Comparison of ENCODE assay signal across 17 cellular contexts in the genomic region with DNA sequence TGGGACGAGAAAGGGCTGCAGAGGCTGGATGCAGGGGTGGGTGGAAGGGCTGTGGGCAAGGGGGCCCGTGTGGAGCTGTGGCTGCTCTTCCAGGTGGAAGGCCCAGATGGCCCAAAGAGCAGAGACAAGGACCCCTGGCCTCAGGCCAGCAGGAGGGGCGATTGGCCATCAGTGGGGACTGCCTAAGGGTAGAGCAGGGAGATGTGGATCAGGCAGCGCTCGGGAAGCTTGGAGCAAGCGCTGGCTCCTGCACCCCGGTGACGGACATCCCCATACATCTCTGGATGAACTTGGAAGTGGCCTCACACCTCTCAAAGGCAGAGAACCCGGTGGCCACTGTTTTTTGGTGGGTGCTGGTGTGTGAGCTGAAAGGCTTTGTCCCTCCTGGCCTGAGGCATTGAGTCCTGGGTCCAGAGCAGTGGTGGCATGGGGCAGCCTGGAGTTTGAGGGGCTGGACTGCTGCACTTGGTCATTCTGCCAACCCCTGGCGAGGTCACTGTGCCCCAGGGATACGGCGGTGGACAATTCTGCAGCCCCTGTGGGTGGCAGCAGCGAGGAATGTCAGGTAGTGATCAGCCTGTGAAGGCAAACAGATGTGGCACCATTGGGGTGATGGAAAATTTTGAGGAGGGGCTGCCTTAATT. TPM values are rescaled to one million over a fixed set of nuclear protein-coding genes. Genes with fewer than 3 reads are reported as not detected.
DNase-seq lines count a peak whose midpoint lies in the region; ATAC-seq and TF ChIP-seq lines count a peak whose summit lies in the region.
"Had no signal": no experiment of that assay in that cellular context is flagged by ENCODE, and none has a peak within 500 bp of the region (broad histone marks: within the 10 kb centered on the region; RNA-seq: fewer than 3 reads in every experiment).

No MANE protein-coding gene starts in this region.

- H3K23ac ChIP-seq in mesenchymal stem cell (ENCODE audit: low read length in 2 of 2), result no peak overlapping the region

- ATAC-seq in right cardiac atrium, result no peak
- no peak for ATAC-seq in GM21825 (IDR thresholded peaks at IDR 0.05; ENCODE audit: unreplicated experiment)
- ATAC-seq in HG03439 (IDR thresholded peaks at IDR 0.05; ENCODE audit: unreplicated experiment), result no peak
- ATAC-seq: naive thymus-derived CD4-positive, alpha-beta T cell; stimulated activated naive CD8-positive, alpha-beta T cell treated with anti-CD3 and anti-CD28 coated beads, Interleukin-15, amount 100 ng/mL, for 72 hours; upper lobe of right lung; WTC11 had no signal

- peak overlapping the region; percentile 34 for H2BK15ac ChIP-seq in mesenchymal stem cell (ENCODE audit: low read depth, poor library complexity, severe bottlenecking)

- no peaks in the 10 kb centered on the region for H3K9me3 ChIP-seq in right atrium auricular region
- no peaks in the 10 kb centered on the region for H3K9me3 ChIP-seq in right cardiac atrium (ENCODE audit: control insufficient read depth, low read length)
- H3K9me3 ChIP-seq in mesenchymal stem cell (ENCODE audit: control insufficient read depth, low read length), result no peaks in the 10 kb centered on the region
- H3K9me3 ChIP-seq: upper lobe of right lung had no signal

- H3K4me3 ChIP-seq in right atrium auricular region (no peak overlapping the region), right cardiac atrium (ENCODE audit: low read length) (no peak overlapping the region), mesenchymal stem cell (ENCODE audit: insufficient read depth in 1 of 2, low read depth in 1 of 2, low read length in 2 of 2) (no peak overlapping the region)
- H3K4me3 ChIP-seq: upper lobe of right lung had no signal

- no peak overlapping the region for H2AFZ ChIP-seq in mesenchymal stem cell (ENCODE audit: low read depth, low read length)
- H2AFZ ChIP-seq: parathyroid adenoma had no signal

- H3K9ac ChIP-seq in mesenchymal stem cell (ENCODE audit: low read length), result no peak overlapping the region
- H3K9ac ChIP-seq: parathyroid adenoma had no signal

- peak overlapping the region in 1 of 2 experiments; percentile 38 for H2BK12ac ChIP-seq in mesenchymal stem cell (ENCODE audit: low read length in 2 of 2)

- DNase-seq in right atrium auricular region (ENCODE audit: low spot score), result no peak
- no peak for DNase-seq in right cardiac atrium
- no peak for DNase-seq in RWPE1 (ENCODE audit: low spot score)
- DNase-seq in mesenchymal stem cell, result no peak
- DNase-seq in G401 (ENCODE audit: low spot score), result no peak
- DNase-seq: activated gamma-delta T cell treated with Interleukin-2 at 50 U/mL for 16 hours; mammary epithelial cell; naive thymus-derived CD4-positive, alpha-beta T cell; NCI-H1417; NCI-H526; stimulated activated CD4-positive, alpha-beta T cell treated with anti-CD3 and anti-CD28 coated beads, Interleukin-1b, Interleukin-23, amount 100 ng/mL, for 48 hours; stimulated activated naive CD8-positive, alpha-beta T cell treated with anti-CD3 and anti-CD28 coated beads, Interleukin-15, amount 100 ng/mL, for 72 hours; upper lobe of right lung had no signal

- H3K79me1 ChIP-seq in mesenchymal stem cell (replicated peaks; ENCODE audit: low read length, poor library complexity, severe bottlenecking), result peaks cover 59% of the 10 kb centered on the region

- peaks cover 0 to 48% of the 10 kb centered on the region in 2 donors for H3K4me1 ChIP-seq in right atrium auricular region
- peaks cover 9% of the 10 kb centered on the region for H3K4me1 ChIP-seq in right cardiac atrium (ENCODE audit: control insufficient read depth, insufficient read depth, low read length)
- H3K4me1 ChIP-seq in mesenchymal stem cell (ENCODE audit: control insufficient read depth, insufficient read depth, low read depth, low read length), result peaks cover 44% of the 10 kb centered on the region
- H3K4me1 ChIP-seq: parathyroid adenoma had no signal

- in situ Hi-C loops in G401 (cut with HindIII; ENCODE audit: low sequenced_read_pairs), result no loop called here

- no peak overlapping the region for H3K4me2 ChIP-seq in mesenchymal stem cell (ENCODE audit: low read length, poor library complexity, severe bottlenecking)

- H2BK120ac ChIP-seq in mesenchymal stem cell (ENCODE audit: low read depth, low read length), result no peak overlapping the region

- CTCF ChIA-PET in RWPE1 (lab: Yijun Ruan, JAX), result interaction anchor here (2.8 kb wide), 1 partner anchor 24 kb away, joined by 13 read pairs; no protein-coding TSS in a partner anchor

- 85% methylated on average over 13 of the region's 13 CpGs for WGBS in right cardiac atrium
- WGBS in mesenchymal stem cell, result 91% methylated on average over 13 of the region's 13 CpGs

- POLR2A ChIA-PET in RWPE1 (lab: Yijun Ruan, JAX; ENCODE audit: low non-redundant PET), result no interaction called here

- intact Hi-C loops in right cardiac atrium (cut with DNase I), result no loop called here

- H2AK5ac ChIP-seq in mesenchymal stem cell (ENCODE audit: low read length, severe bottlenecking), result no peak overlapping the region

- peak overlapping the region; percentile 55 for H4K8ac ChIP-seq in mesenchymal stem cell (ENCODE audit: low read length)

- no peak overlapping the region for H3K18ac ChIP-seq in mesenchymal stem cell (ENCODE audit: low read depth in 1 of 2, low read length in 2 of 2)

- H3K14ac ChIP-seq in mesenchymal stem cell (ENCODE audit: low read length in 2 of 2), result no peak overlapping the region

- H3K27ac ChIP-seq in right atrium auricular region (peak overlapping the region; percentile 72 to 79), right cardiac atrium (ENCODE audit: low read length) (no peak overlapping the region), RWPE1 (peak overlapping the region; percentile 100), mesenchymal stem cell (ENCODE audit: low read length, poor library complexity, severe bottlenecking) (no peak overlapping the region)

- no peak overlapping the region for H3K4ac ChIP-seq in mesenchymal stem cell (ENCODE audit: low read depth in 1 of 2, low read length in 2 of 2)

- TF ChIP-seq CTCF in right atrium auricular region (IDR thresholded peaks at IDR 0.05), result no peak
- no peak for TF ChIP-seq CTCF in RWPE1 (conservative IDR thresholded peaks at IDR 0.05; ENCODE audit: low read depth)

- peaks cover 45% of the 10 kb centered on the region for H3K36me3 ChIP-seq in right atrium auricular region
- H3K36me3 ChIP-seq in mesenchymal stem cell (ENCODE audit: control insufficient read depth in 1 of 2, insufficient read depth in 2 of 2, low read depth in 1 of 2, low read length in 2 of 2), result peaks cover 66 to 69% of the 10 kb centered on the region in 2 experiments

- H2BK5ac ChIP-seq in mesenchymal stem cell (ENCODE audit: low read depth, low read length, poor library complexity, severe bottlenecking), result no peak overlapping the region

- H3K27me3 ChIP-seq in right atrium auricular region (no peaks in the 10 kb centered on the region), right cardiac atrium (ENCODE audit: control insufficient read depth, insufficient read depth) (no peaks in the 10 kb centered on the region), mesenchymal stem cell (ENCODE audit: control insufficient read depth in 1 of 2, insufficient read depth in 1 of 2, low read length in 2 of 2) (no peaks in the 10 kb centered on the region)
- H3K27me3 ChIP-seq: upper lobe of right lung had no signal

- H4K91ac ChIP-seq in mesenchymal stem cell (ENCODE audit: low read length), result peak overlapping the region; percentile 71

RNA-seq across cellular contexts. Expression of gene FRMD8, which starts 5.9 kb away (rescaled TPM):
- total RNA-seq in right atrium auricular region (10 to 100 TPM; 10.2 to 23.8 TPM), right cardiac atrium (10 to 100 TPM; 12.2 to 16.1 (median 12.9) TPM)
- 9.3 TPM for polyA plus RNA-seq in right cardiac atrium
- 24.6 TPM for polyA plus RNA-seq in mesenchymal stem cell (2013, experiment 1 of 2)
- polyA plus RNA-seq in mesenchymal stem cell (2013, experiment 2 of 2), result 25.1 TPM
- 31.1 and 40.1 TPM in 2 replicates for total RNA-seq in G401 (2014; rRNA removed; shearing (Covaris generic))

RNA-seq across cellular contexts. Expression of gene SLC25A45, which starts 9.9 kb away (rescaled TPM):
- total RNA-seq in right atrium auricular region (1 to 10 TPM; 2.6 to 3.3 TPM), right cardiac atrium (1 to 10 TPM; 6.1 to 7.7 (median 7.4) TPM)
- polyA plus RNA-seq in right cardiac atrium, result 5.5 TPM
- polyA plus RNA-seq in mesenchymal stem cell (2013, experiment 1 of 2), result 2.2 TPM
- polyA plus RNA-seq in mesenchymal stem cell (2013, experiment 2 of 2), result 1.9 TPM
- total RNA-seq in G401 (2014; rRNA removed; shearing (Covaris generic)), result 1.1 TPM in 1 of 2 replicates, not detected in the other

RNA-seq across cellular contexts. Expression of gene NEAT1, which starts 30.3 kb away (rescaled TPM):
- total RNA-seq in right atrium auricular region (10 to 100 TPM; 43.7 to 52.5 TPM), right cardiac atrium (100 to 1,000 TPM; 346 to 441 (median 427) TPM)
- 441 TPM for polyA plus RNA-seq in right cardiac atrium
- polyA plus RNA-seq in mesenchymal stem cell (2013, experiment 1 of 2), result 51.2 TPM
- polyA plus RNA-seq in mesenchymal stem cell (2013, experiment 2 of 2), result 44.5 TPM
- 4.4 and 12.4 TPM in 2 replicates for total RNA-seq in G401 (2014; rRNA removed; shearing (Covaris generic))

RNA-seq across cellular contexts. Expression of gene TIGD3, which starts 37.8 kb away (rescaled TPM):
- total RNA-seq in right atrium auricular region, result under 1 TPM in 1 of 2 donors, not detected in 1; 0.22 TPM
- under 1 TPM in 3 of 4 donors, not detected in 1; 0.14 to 0.23 (median 0.15) TPM for total RNA-seq in right cardiac atrium
- 0.20 TPM for polyA plus RNA-seq in right cardiac atrium
- polyA plus RNA-seq in mesenchymal stem cell (2013, experiment 1 of 2), result 0.06 TPM
- 0.05 TPM for polyA plus RNA-seq in mesenchymal stem cell (2013, experiment 2 of 2)
- 0.12 and 1.9 TPM in 2 replicates for total RNA-seq in G401 (2014; rRNA removed; shearing (Covaris generic))
- total RNA-seq: mammary epithelial cell had no signal

RNA-seq across cellular contexts. Expression of gene DPF2, which starts 58.7 kb away (rescaled TPM):
- 10 to 100 TPM; 46.3 TPM for total RNA-seq in right atrium auricular region
- total RNA-seq in right cardiac atrium, result 10 to 100 TPM; 51.9 to 61.6 (median 59.7) TPM
- 33.2 TPM for polyA plus RNA-seq in right cardiac atrium
- 52.4 TPM for polyA plus RNA-seq in mesenchymal stem cell (2013, experiment 1 of 2)
- 46.0 TPM for polyA plus RNA-seq in mesenchymal stem cell (2013, experiment 2 of 2)
- total RNA-seq in G401 (2014; rRNA removed; shearing (Covaris generic)), result 52.8 and 54.3 TPM in 2 replicates

Comparison
In these comparisons a context has a peak if more than half of its experiments do, and no peak if none do; other contexts are left out.
1. H3K27ac ChIP-seq: peak in right atrium auricular region (2 of 2) and RWPE1 (single experiment); none in right cardiac atrium (single experiment) and mesenchymal stem cell (single experiment).
2. RNA of gene NEAT1, which starts 30.3 kb away (total RNA-seq): 346 to 441 TPM in right cardiac atrium; 43.7 to 52.5 TPM in right atrium auricular region and 4.4 to 12.4 TPM in G401; every median in the first group is over 4 times any median in the second.